ENCODE assay signal across 1 cellular context in genomic region chr17:82235775-82236141, GRCh38.
TF ChIP-seq lines count a peak whose summit lies in the region.

No MANE protein-coding gene starts in this region.

TF ChIP-seq in HepG2, 621 proteins besides CTCF, POLR2A, EP300 and RAD21 (continues in another document):
- no peak for TF ChIP-seq SATB2 (CRISPR knock-in tag; IDR thresholded peaks at IDR 0.05)
- peak; percentile 28; the same call in 1 of the 2 replicates for TF ChIP-seq SSRP1 (CRISPR knock-in tag; IDR thresholded peaks at IDR 0.05)
- TF ChIP-seq BATF2 (CRISPR knock-in tag; IDR thresholded peaks at IDR 0.05), result 0 out of 2 replicates have a peak, but pooled peaks have one; percentile 17
- TF ChIP-seq ZSCAN9 (CRISPR knock-in tag; IDR thresholded peaks at IDR 0.05; ENCODE audit: borderline replicate concordance), result no peak
- no peak for TF ChIP-seq ZNF569 (CRISPR knock-in tag; IDR thresholded peaks at IDR 0.05; ENCODE audit: borderline replicate concordance)
- no peak for TF ChIP-seq ZNF180 (CRISPR knock-in tag; IDR thresholded peaks at IDR 0.05; ENCODE audit: borderline replicate concordance, low read depth)
- TF ChIP-seq SKIL (CRISPR knock-in tag; IDR thresholded peaks at IDR 0.05; ENCODE audit: borderline replicate concordance), result peak; percentile 14; the same call in 1 of the 2 replicates
- 0 out of 2 replicates have a peak, but pooled peaks have one; percentile 50 for TF ChIP-seq ZNF577 (CRISPR knock-in tag; IDR thresholded peaks at IDR 0.05; ENCODE audit: borderline replicate concordance, low read depth)
- TF ChIP-seq ZKSCAN5 (CRISPR knock-in tag; IDR thresholded peaks at IDR 0.05), result 0 out of 2 replicates have a peak, but pooled peaks have one; percentile 47
- peak; percentile 20; the same call in 1 of the 2 replicates for TF ChIP-seq DNMT1 (CRISPR knock-in tag; IDR thresholded peaks at IDR 0.05)
- TF ChIP-seq ZNF576 (CRISPR knock-in tag; IDR thresholded peaks at IDR 0.05), result peak; percentile 86; the same call in 1 of the 2 replicates
- no peak for TF ChIP-seq ZNF790 (CRISPR knock-in tag; IDR thresholded peaks at IDR 0.05; ENCODE audit: borderline replicate concordance)
- no peak for TF ChIP-seq ZNF3 (CRISPR knock-in tag; IDR thresholded peaks at IDR 0.05)
- TF ChIP-seq AGO2 (optimal IDR thresholded peaks at IDR 0.05; ENCODE audit: low read depth, low read length), result peak; percentile 92
- 0 out of 2 replicates have a peak, but pooled peaks have one; percentile 21 for TF ChIP-seq HNRNPL (IDR thresholded peaks at IDR 0.05; ENCODE audit: low read depth, low read length)
- peak; percentile 10; the same call in 1 of the 2 replicates for TF ChIP-seq CEBPB (IDR thresholded peaks at IDR 0.05; ENCODE audit: borderline replicate concordance, low read depth, low read length)
- no peak; the same call in 1 of the 2 replicates for TF ChIP-seq ZNF780A (CRISPR knock-in tag; IDR thresholded peaks at IDR 0.05)
- TF ChIP-seq BRD4 (CRISPR knock-in tag; IDR thresholded peaks at IDR 0.05), result 0 out of 2 replicates have a peak, but pooled peaks have one; percentile 35
- no peak for TF ChIP-seq ZFP82 (CRISPR knock-in tag; IDR thresholded peaks at IDR 0.05; ENCODE audit: borderline replicate concordance)
- no peak for TF ChIP-seq DNMT3B (CRISPR knock-in tag; conservative IDR thresholded peaks at IDR 0.05)
- TF ChIP-seq CEBPG (CRISPR knock-in tag; IDR thresholded peaks at IDR 0.05), result 0 out of 2 replicates have a peak, but pooled peaks have one; percentile 20
- TF ChIP-seq LBX2 (CRISPR knock-in tag; IDR thresholded peaks at IDR 0.05; ENCODE audit: borderline replicate concordance), result peak; percentile 50
- peak; percentile 78; the same call in 1 of the 2 replicates for TF ChIP-seq ZNF44 (CRISPR knock-in tag; IDR thresholded peaks at IDR 0.05)
- peak; percentile 2 for TF ChIP-seq ZNF883 (CRISPR knock-in tag; IDR thresholded peaks at IDR 0.05; ENCODE audit: not compliant biosample characterization)
- TF ChIP-seq STAG1 (CRISPR knock-in tag; IDR thresholded peaks at IDR 0.05), result no peak
- peak; percentile 76 for TF ChIP-seq ZNF816 (CRISPR knock-in tag; IDR thresholded peaks at IDR 0.05; ENCODE audit: borderline replicate concordance)
- peak; percentile 67 for TF ChIP-seq POLR2G (IDR thresholded peaks at IDR 0.05; ENCODE audit: low read depth, low read length)
- no peak for TF ChIP-seq KLF11 (CRISPR knock-in tag; IDR thresholded peaks at IDR 0.05)
- 0 out of 2 replicates have a peak, but pooled peaks have one; percentile 8 for TF ChIP-seq PAF1 (CRISPR knock-in tag; IDR thresholded peaks at IDR 0.05)
- no peak for TF ChIP-seq MLXIP (CRISPR knock-in tag; IDR thresholded peaks at IDR 0.05; ENCODE audit: borderline replicate concordance)
- no peak for TF ChIP-seq ZNF850 (CRISPR knock-in tag; conservative IDR thresholded peaks at IDR 0.05)
- TF ChIP-seq ZNF788 (CRISPR knock-in tag; IDR thresholded peaks at IDR 0.05; ENCODE audit: borderline replicate concordance), result peak; percentile 28
- TF ChIP-seq TERF1 (CRISPR knock-in tag; IDR thresholded peaks at IDR 0.05), result 0 out of 2 replicates have a peak, but pooled peaks have one; percentile 25
- TF ChIP-seq ZIK1 (CRISPR knock-in tag; IDR thresholded peaks at IDR 0.05; ENCODE audit: borderline replicate concordance, low read depth), result peak; percentile 37; the same call in 1 of the 2 replicates
- TF ChIP-seq JUND (CRISPR knock-in tag; IDR thresholded peaks at IDR 0.05), result 0 out of 2 replicates have a peak, but pooled peaks have one; percentile 6
- TF ChIP-seq HIVEP1 (CRISPR knock-in tag; IDR thresholded peaks at IDR 0.05), result no peak
- no peak for TF ChIP-seq ARNT (IDR thresholded peaks at IDR 0.05)
- peak; percentile 2; the same call in 1 of the 2 replicates for TF ChIP-seq FOXO1 (CRISPR knock-in tag; IDR thresholded peaks at IDR 0.05)
- no peak for TF ChIP-seq U2AF1 (optimal IDR thresholded peaks at IDR 0.05; ENCODE audit: low read depth, low read length)
- TF ChIP-seq ZNF629 (CRISPR knock-in tag; conservative IDR thresholded peaks at IDR 0.05), result no peak
- peak; percentile 88 for TF ChIP-seq REXO4 (CRISPR knock-in tag; IDR thresholded peaks at IDR 0.05; ENCODE audit: borderline replicate concordance)
- TF ChIP-seq SNAPC5 (CRISPR knock-in tag; IDR thresholded peaks at IDR 0.05; ENCODE audit: borderline replicate concordance), result no peak
- peak; percentile 59 for TF ChIP-seq RBM22 (optimal IDR thresholded peaks at IDR 0.05; ENCODE audit: low read length)
- no peak for TF ChIP-seq MTF1 (CRISPR knock-in tag; IDR thresholded peaks at IDR 0.05)
- TF ChIP-seq HMGXB4 (CRISPR knock-in tag; IDR thresholded peaks at IDR 0.05; ENCODE audit: borderline replicate concordance in 1 of 2, low read depth in 1 of 2), result 0 out of 4 replicates have a peak, but pooled peaks of 1 of the 2 experiments have one; percentile 4
- no peak for TF ChIP-seq ZNF598 (CRISPR knock-in tag; IDR thresholded peaks at IDR 0.05; ENCODE audit: borderline replicate concordance)
- TF ChIP-seq ZNF589 (CRISPR knock-in tag; conservative IDR thresholded peaks at IDR 0.05), result 0 out of 2 replicates have a peak, but pooled peaks have one; percentile 9
- no peak for TF ChIP-seq ZMYM2 (CRISPR knock-in tag; IDR thresholded peaks at IDR 0.05)
- TF ChIP-seq ZMAT5 (CRISPR knock-in tag; IDR thresholded peaks at IDR 0.05; ENCODE audit: borderline replicate concordance, low read depth), result 0 out of 2 replicates have a peak, but pooled peaks have one; percentile 3
- TF ChIP-seq RBFOX2 (IDR thresholded peaks at IDR 0.05; ENCODE audit: low read depth, low read length), result peak; percentile 86
- TF ChIP-seq TFAP4 (IDR thresholded peaks at IDR 0.05; ENCODE audit: borderline replicate concordance, low read depth), result no peak
- TF ChIP-seq ZNF235 (CRISPR knock-in tag; IDR thresholded peaks at IDR 0.05; ENCODE audit: borderline replicate concordance), result 0 out of 2 replicates have a peak, but pooled peaks have one; percentile 26
- TF ChIP-seq ZNF670 (CRISPR knock-in tag; IDR thresholded peaks at IDR 0.05; ENCODE audit: borderline replicate concordance), result no peak
- TF ChIP-seq KLF16 (CRISPR knock-in tag; IDR thresholded peaks at IDR 0.05), result peak in 1 of 2 experiments; percentile 15; a peak in 1 of 4 replicates
- TF ChIP-seq ZNF326 (CRISPR knock-in tag; IDR thresholded peaks at IDR 0.05; ENCODE audit: borderline replicate concordance), result peak; percentile 78; the same call in 1 of the 2 replicates
- 0 out of 2 replicates have a peak, but pooled peaks have one; percentile 40 for TF ChIP-seq ZNF710 (CRISPR knock-in tag; IDR thresholded peaks at IDR 0.05; ENCODE audit: borderline replicate concordance)
